19 cellular contexts compared by ENCODE assay signal in the genomic region with DNA sequence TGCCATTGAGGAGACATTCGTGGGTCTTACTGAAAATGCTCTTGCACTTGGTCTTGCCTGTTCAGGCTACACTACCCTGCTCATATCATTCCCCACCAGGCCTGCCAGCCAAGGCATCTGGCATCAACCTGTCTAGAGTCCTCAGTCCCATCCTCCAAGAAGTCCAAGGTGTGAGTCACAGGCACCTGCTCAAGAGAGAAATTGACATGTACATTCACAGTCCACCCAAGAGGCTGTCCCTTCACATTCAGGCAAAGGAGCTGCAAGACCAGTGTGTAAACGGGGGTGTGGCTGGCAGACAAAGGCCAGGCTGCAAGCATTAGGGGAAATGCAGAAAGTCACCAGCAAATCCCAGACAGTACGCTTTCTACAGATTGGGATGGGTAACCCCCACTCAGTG. TPM values are rescaled to one million over a fixed set of nuclear protein-coding genes. Genes with fewer than 3 reads are reported as not detected.
"Had no signal": no experiment of that assay in that cellular context is flagged by ENCODE, and none has a peak within 500 bp of the region (broad histone marks: within the 10 kb centered on the region; RNA-seq: fewer than 3 reads in every experiment).

No MANE protein-coding gene starts in this region.

- H3K27ac Mint-ChIP-seq: activated B cell treated with CpG ODN at 0.5 μM for 24 hours; activated CD4-positive, alpha-beta T cell treated with anti-CD3 and anti-CD28 coated beads, Interleukin-2, amount 10 ng/mL, durations not matched to agents 7 days and 5 days; activated naive CD4-positive, alpha-beta T cell treated with anti-CD3 and anti-CD28 coated beads, Interleukin-2, amount 10 ng/mL, durations not matched to agents 7 days and 5 days; activated T-helper 2 cell treated with anti-CD3 and anti-CD28 coated beads, Interferon-gamma antibody, Interleukin-2, Interleukin-4, amounts not matched to agents 10 μg/mL and 5 μg/mL and 100 μg/mL, durations not matched to agents 14 hours and 24 hours and 36 hours; nephron; type B pancreatic cell had no signal

- H3K9me3 ChIP-seq: psoas muscle had no signal

- H3K4me3 Mint-ChIP-seq: activated B cell treated with CpG ODN at 0.5 μM for 24 hours; activated CD4-positive, alpha-beta T cell treated with anti-CD3 and anti-CD28 coated beads, Interleukin-2, amount 10 ng/mL, durations not matched to agents 7 days and 5 days; activated naive CD4-positive, alpha-beta T cell treated with anti-CD3 and anti-CD28 coated beads, Interleukin-2, amount 10 ng/mL, durations not matched to agents 7 days and 5 days; nephron; type B pancreatic cell had no signal

- H3K4me3 ChIP-seq: lung, psoas muscle had no signal

- H3K36me3 Mint-ChIP-seq: activated naive CD4-positive, alpha-beta T cell treated with anti-CD3 and anti-CD28 coated beads, Interleukin-2, amount 10 ng/mL, durations not matched to agents 7 days and 5 days; type B pancreatic cell had no signal

- ATAC-seq: psoas muscle had no signal

- H3K9me3 Mint-ChIP-seq: activated B cell treated with CpG ODN at 0.5 μM for 24 hours; activated CD4-positive, alpha-beta T cell treated with anti-CD3 and anti-CD28 coated beads, Interleukin-2, amount 10 ng/mL, durations not matched to agents 7 days and 5 days; activated naive CD4-positive, alpha-beta T cell treated with anti-CD3 and anti-CD28 coated beads, Interleukin-2, amount 10 ng/mL, durations not matched to agents 7 days and 5 days; activated T-helper 2 cell treated with anti-CD3 and anti-CD28 coated beads, Interferon-gamma antibody, Interleukin-2, Interleukin-4, amounts not matched to agents 10 μg/mL and 5 μg/mL and 100 μg/mL, durations not matched to agents 14 hours and 24 hours and 36 hours; nephron; type B pancreatic cell had no signal

- H3K4me1 Mint-ChIP-seq: activated CD4-positive, alpha-beta T cell treated with anti-CD3 and anti-CD28 coated beads, Interleukin-2, amount 10 ng/mL, durations not matched to agents 7 days and 5 days; activated naive CD4-positive, alpha-beta T cell treated with anti-CD3 and anti-CD28 coated beads, Interleukin-2, amount 10 ng/mL, durations not matched to agents 7 days and 5 days had no signal

- DNase-seq: activated B cell treated with CpG ODN at 0.5 μM for 24 hours; activated CD4-positive, alpha-beta T cell treated with anti-CD3 and anti-CD28 coated beads, Interleukin-2, amount 10 ng/mL, durations not matched to agents 7 days and 5 days; activated naive CD4-positive, alpha-beta T cell treated with anti-CD3 and anti-CD28 coated beads, Interleukin-2, amount 10 ng/mL, durations not matched to agents 7 days and 5 days; central memory CD4-positive, alpha-beta T cell; cortex of kidney; effector CD8-positive, alpha-beta T cell; hypothalamus; occipital lobe; psoas muscle; stimulated activated CD4-positive, alpha-beta T cell treated with anti-CD3 and anti-CD28 coated beads, Interleukin-2, amount 100 ng/mL, for 48 hours; stimulated activated naive CD4-positive, alpha-beta T cell treated with Interleukin-2 at 50 U/mL for 16 hours; T-helper 1 cell had no signal

- H3K27ac ChIP-seq: psoas muscle had no signal

RNA-seq across cellular contexts. Expression of a gene that starts 13.1 kb away (rescaled TPM):
- total RNA-seq: activated B cell treated with CpG ODN at 0.5 μM for 24 hours; activated CD4-positive, alpha-beta T cell treated with anti-CD3 and anti-CD28 coated beads, Interleukin-2, amount 10 ng/mL, durations not matched to agents 7 days and 5 days; epithelial cell of proximal tubule; glomerular endothelial cell; occipital lobe; psoas muscle had no signal
- polyA plus RNA-seq: adipose tissue, lung, psoas muscle had no signal
